1 cellular context compared by ENCODE assay signal in genomic region chr17:51121620-51122472, GRCh38.
TF ChIP-seq lines count a peak whose summit lies in the region.

No MANE protein-coding gene starts in this region.

TF ChIP-seq in K562, 482 proteins besides CTCF, POLR2A, EP300 and RAD21 (continued from another document and continues in another):
- TF ChIP-seq RREB1 (CRISPR knock-in tag; IDR thresholded peaks at IDR 0.05) (no peak), POLR2H (tag; IDR thresholded peaks at IDR 0.05; ENCODE audit: low read depth) (peak; percentile 96), MEIS2 (IDR thresholded peaks at IDR 0.05; ENCODE audit: partially characterized antibody) (peak; percentile 75), FOXK2 (conservative IDR thresholded peaks at IDR 0.05 in 1 of 2, IDR thresholded peaks at IDR 0.05 in 1 of 2; ENCODE audit: low read depth in 2 of 2) (peak; percentile 88 to 91), MXD1 (CRISPR knock-in tag; IDR thresholded peaks at IDR 0.05; ENCODE audit: borderline replicate concordance, poor library complexity, severe bottlenecking) (no peak), MITF (IDR thresholded peaks at IDR 0.05) (peak; percentile 99), ELF4 (CRISPR knock-in tag; IDR thresholded peaks at IDR 0.05) (0 out of 2 replicates have a peak, but pooled peaks have one; percentile 20), ZNF507 (tag; conservative IDR thresholded peaks at IDR 0.05) (no peak), NKRF (IDR thresholded peaks at IDR 0.05; ENCODE audit: borderline replicate concordance) (peak; percentile 82; the same call in 1 of the 2 replicates), FOS (IDR thresholded peaks at IDR 0.05; ENCODE audit: extremely low read depth, insufficient read length) (peak; percentile 40), CEBPG (CRISPR knock-in tag; IDR thresholded peaks at IDR 0.05) (peak; percentile 10; the same call in 1 of the 2 replicates), CEBPG (tag; conservative IDR thresholded peaks at IDR 0.05 in 1 of 2, IDR thresholded peaks at IDR 0.05 in 1 of 2) (peak; percentile 17 to 62; a peak in 1 of 4 replicates), POLR2AphosphoS5 (IDR thresholded peaks at IDR 0.05; ENCODE audit: control insufficient read depth, insufficient read depth, low read depth, low read length) (peak; percentile 99), FOXJ3 (CRISPR knock-in tag; IDR thresholded peaks at IDR 0.05) (no peak), JUND (IDR thresholded peaks at IDR 0.05; ENCODE audit: borderline replicate concordance, low read depth, low read length) (peak; percentile 96), JUND (tag; IDR thresholded peaks at IDR 0.05; ENCODE audit: borderline replicate concordance, low read depth, low read length) (peak; percentile 94; the same call in 2 of the 3 replicates), ELF1 (tag; IDR thresholded peaks at IDR 0.05) (peak; percentile 11; the same call in 1 of the 2 replicates), HDAC1 (IDR thresholded peaks at IDR 0.05) (peak in 1 of 2 experiments; percentile 90; a peak in 2 of 4 replicates), HCFC1 (IDR thresholded peaks at IDR 0.05; ENCODE audit: low read depth, low read length) (no peak; the same call in 1 of the 2 replicates), ELF2 (CRISPR knock-in tag; IDR thresholded peaks at IDR 0.05) (no peak), ZNF699 (CRISPR knock-in tag; IDR thresholded peaks at IDR 0.05; ENCODE audit: insufficient replicate concordance) (no peak), DACH1 (IDR thresholded peaks at IDR 0.05; ENCODE audit: partially characterized antibody) (peak; percentile 57), SOX6 (IDR thresholded peaks at IDR 0.05) (peak; percentile 85), CREM (IDR thresholded peaks at IDR 0.05; ENCODE audit: low read depth) (peak; percentile 88), CAMTA2 (CRISPR knock-in tag; conservative IDR thresholded peaks at IDR 0.05) (no peak), ZNF511 (CRISPR knock-in tag; IDR thresholded peaks at IDR 0.05) (peak; percentile 77; the same call in 1 of the 2 replicates), ZFX (CRISPR knock-in tag; IDR thresholded peaks at IDR 0.05) (peak; percentile 77), CTBP1 (IDR thresholded peaks at IDR 0.05; ENCODE audit: borderline replicate concordance) (peak; percentile 85), CREB3L1 (IDR thresholded peaks at IDR 0.05; ENCODE audit: borderline replicate concordance, low read depth) (no peak; the same call in 1 of the 2 replicates), PHF20 (IDR thresholded peaks at IDR 0.05; ENCODE audit: partially characterized antibody) (peak; percentile 29), MCM7 (IDR thresholded peaks at IDR 0.05) (no peak)
- TF ChIP-seq, protein P1, sequence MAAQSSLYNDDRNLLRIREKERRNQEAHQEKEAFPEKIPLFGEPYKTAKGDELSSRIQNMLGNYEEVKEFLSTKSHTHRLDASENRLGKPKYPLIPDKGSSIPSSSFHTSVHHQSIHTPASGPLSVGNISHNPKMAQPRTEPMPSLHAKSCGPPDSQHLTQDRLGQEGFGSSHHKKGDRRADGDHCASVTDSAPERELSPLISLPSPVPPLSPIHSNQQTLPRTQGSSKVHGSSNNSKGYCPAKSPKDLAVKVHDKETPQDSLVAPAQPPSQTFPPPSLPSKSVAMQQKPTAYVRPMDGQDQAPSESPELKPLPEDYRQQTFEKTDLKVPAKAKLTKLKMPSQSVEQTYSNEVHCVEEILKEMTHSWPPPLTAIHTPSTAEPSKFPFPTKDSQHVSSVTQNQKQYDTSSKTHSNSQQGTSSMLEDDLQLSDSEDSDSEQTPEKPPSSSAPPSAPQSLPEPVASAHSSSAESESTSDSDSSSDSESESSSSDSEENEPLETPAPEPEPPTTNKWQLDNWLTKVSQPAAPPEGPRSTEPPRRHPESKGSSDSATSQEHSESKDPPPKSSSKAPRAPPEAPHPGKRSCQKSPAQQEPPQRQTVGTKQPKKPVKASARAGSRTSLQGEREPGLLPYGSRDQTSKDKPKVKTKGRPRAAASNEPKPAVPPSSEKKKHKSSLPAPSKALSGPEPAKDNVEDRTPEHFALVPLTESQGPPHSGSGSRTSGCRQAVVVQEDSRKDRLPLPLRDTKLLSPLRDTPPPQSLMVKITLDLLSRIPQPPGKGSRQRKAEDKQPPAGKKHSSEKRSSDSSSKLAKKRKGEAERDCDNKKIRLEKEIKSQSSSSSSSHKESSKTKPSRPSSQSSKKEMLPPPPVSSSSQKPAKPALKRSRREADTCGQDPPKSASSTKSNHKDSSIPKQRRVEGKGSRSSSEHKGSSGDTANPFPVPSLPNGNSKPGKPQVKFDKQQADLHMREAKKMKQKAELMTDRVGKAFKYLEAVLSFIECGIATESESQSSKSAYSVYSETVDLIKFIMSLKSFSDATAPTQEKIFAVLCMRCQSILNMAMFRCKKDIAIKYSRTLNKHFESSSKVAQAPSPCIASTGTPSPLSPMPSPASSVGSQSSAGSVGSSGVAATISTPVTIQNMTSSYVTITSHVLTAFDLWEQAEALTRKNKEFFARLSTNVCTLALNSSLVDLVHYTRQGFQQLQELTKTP (IDR thresholded peaks at IDR 0.05; ENCODE audit: low read depth in 1 of 2, partially characterized antibody in 2 of 2): peak; percentile 11 to 76
- TF ChIP-seq, protein P2, sequence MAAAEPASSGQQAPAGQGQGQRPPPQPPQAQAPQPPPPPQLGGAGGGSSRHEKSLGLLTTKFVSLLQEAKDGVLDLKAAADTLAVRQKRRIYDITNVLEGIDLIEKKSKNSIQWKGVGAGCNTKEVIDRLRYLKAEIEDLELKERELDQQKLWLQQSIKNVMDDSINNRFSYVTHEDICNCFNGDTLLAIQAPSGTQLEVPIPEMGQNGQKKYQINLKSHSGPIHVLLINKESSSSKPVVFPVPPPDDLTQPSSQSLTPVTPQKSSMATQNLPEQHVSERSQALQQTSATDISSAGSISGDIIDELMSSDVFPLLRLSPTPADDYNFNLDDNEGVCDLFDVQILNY (CRISPR knock-in tag; IDR thresholded peaks at IDR 0.05): no peak
- TF ChIP-seq, protein P3, sequence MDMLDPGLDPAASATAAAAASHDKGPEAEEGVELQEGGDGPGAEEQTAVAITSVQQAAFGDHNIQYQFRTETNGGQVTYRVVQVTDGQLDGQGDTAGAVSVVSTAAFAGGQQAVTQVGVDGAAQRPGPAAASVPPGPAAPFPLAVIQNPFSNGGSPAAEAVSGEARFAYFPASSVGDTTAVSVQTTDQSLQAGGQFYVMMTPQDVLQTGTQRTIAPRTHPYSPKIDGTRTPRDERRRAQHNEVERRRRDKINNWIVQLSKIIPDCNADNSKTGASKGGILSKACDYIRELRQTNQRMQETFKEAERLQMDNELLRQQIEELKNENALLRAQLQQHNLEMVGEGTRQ (CRISPR knock-in tag; IDR thresholded peaks at IDR 0.05): peak; percentile 97
- TF ChIP-seq, protein P4, sequence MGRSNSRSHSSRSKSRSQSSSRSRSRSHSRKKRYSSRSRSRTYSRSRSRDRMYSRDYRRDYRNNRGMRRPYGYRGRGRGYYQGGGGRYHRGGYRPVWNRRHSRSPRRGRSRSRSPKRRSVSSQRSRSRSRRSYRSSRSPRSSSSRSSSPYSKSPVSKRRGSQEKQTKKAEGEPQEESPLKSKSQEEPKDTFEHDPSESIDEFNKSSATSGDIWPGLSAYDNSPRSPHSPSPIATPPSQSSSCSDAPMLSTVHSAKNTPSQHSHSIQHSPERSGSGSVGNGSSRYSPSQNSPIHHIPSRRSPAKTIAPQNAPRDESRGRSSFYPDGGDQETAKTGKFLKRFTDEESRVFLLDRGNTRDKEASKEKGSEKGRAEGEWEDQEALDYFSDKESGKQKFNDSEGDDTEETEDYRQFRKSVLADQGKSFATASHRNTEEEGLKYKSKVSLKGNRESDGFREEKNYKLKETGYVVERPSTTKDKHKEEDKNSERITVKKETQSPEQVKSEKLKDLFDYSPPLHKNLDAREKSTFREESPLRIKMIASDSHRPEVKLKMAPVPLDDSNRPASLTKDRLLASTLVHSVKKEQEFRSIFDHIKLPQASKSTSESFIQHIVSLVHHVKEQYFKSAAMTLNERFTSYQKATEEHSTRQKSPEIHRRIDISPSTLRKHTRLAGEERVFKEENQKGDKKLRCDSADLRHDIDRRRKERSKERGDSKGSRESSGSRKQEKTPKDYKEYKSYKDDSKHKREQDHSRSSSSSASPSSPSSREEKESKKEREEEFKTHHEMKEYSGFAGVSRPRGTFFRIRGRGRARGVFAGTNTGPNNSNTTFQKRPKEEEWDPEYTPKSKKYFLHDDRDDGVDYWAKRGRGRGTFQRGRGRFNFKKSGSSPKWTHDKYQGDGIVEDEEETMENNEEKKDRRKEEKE (IDR thresholded peaks at IDR 0.05; ENCODE audit: borderline replicate concordance in 1 of 2, control insufficient read depth in 1 of 2, low read depth in 2 of 2, low read length in 1 of 2): no peak
